In the genomic region with DNA sequence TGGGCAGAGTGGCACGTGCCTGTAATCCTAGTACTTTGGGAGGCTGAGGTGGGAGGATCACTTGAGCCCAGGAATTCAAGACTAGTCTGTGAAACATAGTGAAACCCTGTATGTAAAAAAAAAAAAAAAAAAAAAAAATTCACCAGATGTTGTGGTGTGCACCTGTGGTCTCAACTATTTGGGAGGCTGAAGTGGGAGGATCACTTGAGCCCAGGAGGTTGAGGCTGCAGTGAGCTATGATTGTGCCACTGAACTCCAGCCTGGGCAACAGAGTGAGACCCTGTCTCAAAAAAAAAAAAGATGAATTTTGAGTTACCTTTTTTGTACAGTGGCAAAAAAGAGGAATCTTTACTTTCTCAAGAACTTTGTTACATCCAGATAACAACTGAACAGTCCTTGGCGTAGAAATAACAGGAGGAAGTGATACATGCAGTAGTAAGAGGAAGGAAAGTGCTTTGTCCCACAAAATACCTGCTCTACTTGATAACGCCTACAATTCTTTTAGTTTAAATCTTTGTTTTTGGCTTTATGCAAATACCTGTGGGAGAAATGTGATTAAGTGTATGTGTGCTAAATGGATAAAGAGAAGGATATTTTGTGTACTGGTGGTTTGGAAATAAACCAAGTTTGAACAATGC, we compare ENCODE assay signal across 1 cellular context.
TF ChIP-seq lines count a peak whose summit lies in the region.

No MANE protein-coding gene starts in this region.

TF ChIP-seq in K562, 482 proteins besides CTCF, POLR2A, EP300 and RAD21:
- TF ChIP-seq KLF16 (IDR thresholded peaks at IDR 0.05) (no peak), TCF3 (CRISPR knock-in tag; IDR thresholded peaks at IDR 0.05) (peak; percentile 38), BCOR (IDR thresholded peaks at IDR 0.05) (0 out of 2 replicates have a peak, but pooled peaks have one; percentile 35), CBX2 (IDR thresholded peaks at IDR 0.05; ENCODE audit: insufficient read depth, low read length, poor library complexity, severe bottlenecking) (no peak), FOS (IDR thresholded peaks at IDR 0.05; ENCODE audit: extremely low read depth, insufficient read length) (no peak), HDAC2 (IDR thresholded peaks at IDR 0.05) (0 out of 2 replicates have a peak, but pooled peaks have one; percentile 25), SOX6 (IDR thresholded peaks at IDR 0.05) (peak; percentile 80; the same call in 1 of the 2 replicates), CC2D1A (IDR thresholded peaks at IDR 0.05) (peak; percentile 30; the same call in 1 of the 2 replicates), SMARCA5 (IDR thresholded peaks at IDR 0.05) (peak; percentile 54; the same call in 1 of the 2 replicates), HDAC3 (IDR thresholded peaks at IDR 0.05; ENCODE audit: borderline replicate concordance, partially characterized antibody) (no peak), DIDO1 (tag; IDR thresholded peaks at IDR 0.05; ENCODE audit: low read depth) (no peak), RCOR1 (IDR thresholded peaks at IDR 0.05; ENCODE audit: borderline replicate concordance in 1 of 2, low read depth in 2 of 2, low read length in 2 of 2) (peak in 1 of 2 experiments; percentile 34; a peak in 1 of 4 replicates), TEAD4 (IDR thresholded peaks at IDR 0.05; ENCODE audit: low read length) (peak; percentile 13; the same call in 1 of the 2 replicates), TEAD4 (CRISPR knock-in tag; IDR thresholded peaks at IDR 0.05; ENCODE audit: borderline replicate concordance) (no peak), SPI1 (IDR thresholded peaks at IDR 0.05; ENCODE audit: borderline replicate concordance, low read depth, low read length) (peak; percentile 13; the same call in 1 of the 2 replicates), ESRRA (IDR thresholded peaks at IDR 0.05; ENCODE audit: borderline replicate concordance, low read depth) (no peak), PHB (CRISPR knock-in tag; IDR thresholded peaks at IDR 0.05) (no peak), ZNF785 (CRISPR knock-in tag; IDR thresholded peaks at IDR 0.05) (no peak), GATAD2A (IDR thresholded peaks at IDR 0.05) (no peak), ARNT (IDR thresholded peaks at IDR 0.05) (no peak), ZBTB8A (IDR thresholded peaks at IDR 0.05; ENCODE audit: partially characterized antibody) (no peak), ARID1B (IDR thresholded peaks at IDR 0.05) (peak; percentile 31; the same call in 1 of the 2 replicates), BDP1 (IDR thresholded peaks at IDR 0.05; ENCODE audit: insufficient read depth, insufficient read length) (no peak), TAL1 (IDR thresholded peaks at IDR 0.05) (no peak), U2AF1 (optimal IDR thresholded peaks at IDR 0.05; ENCODE audit: low read depth, low read length) (no peak), ZNF121 (CRISPR knock-in tag; conservative IDR thresholded peaks at IDR 0.05) (peak; percentile 92)
- TF ChIP-seq, protein P1, sequence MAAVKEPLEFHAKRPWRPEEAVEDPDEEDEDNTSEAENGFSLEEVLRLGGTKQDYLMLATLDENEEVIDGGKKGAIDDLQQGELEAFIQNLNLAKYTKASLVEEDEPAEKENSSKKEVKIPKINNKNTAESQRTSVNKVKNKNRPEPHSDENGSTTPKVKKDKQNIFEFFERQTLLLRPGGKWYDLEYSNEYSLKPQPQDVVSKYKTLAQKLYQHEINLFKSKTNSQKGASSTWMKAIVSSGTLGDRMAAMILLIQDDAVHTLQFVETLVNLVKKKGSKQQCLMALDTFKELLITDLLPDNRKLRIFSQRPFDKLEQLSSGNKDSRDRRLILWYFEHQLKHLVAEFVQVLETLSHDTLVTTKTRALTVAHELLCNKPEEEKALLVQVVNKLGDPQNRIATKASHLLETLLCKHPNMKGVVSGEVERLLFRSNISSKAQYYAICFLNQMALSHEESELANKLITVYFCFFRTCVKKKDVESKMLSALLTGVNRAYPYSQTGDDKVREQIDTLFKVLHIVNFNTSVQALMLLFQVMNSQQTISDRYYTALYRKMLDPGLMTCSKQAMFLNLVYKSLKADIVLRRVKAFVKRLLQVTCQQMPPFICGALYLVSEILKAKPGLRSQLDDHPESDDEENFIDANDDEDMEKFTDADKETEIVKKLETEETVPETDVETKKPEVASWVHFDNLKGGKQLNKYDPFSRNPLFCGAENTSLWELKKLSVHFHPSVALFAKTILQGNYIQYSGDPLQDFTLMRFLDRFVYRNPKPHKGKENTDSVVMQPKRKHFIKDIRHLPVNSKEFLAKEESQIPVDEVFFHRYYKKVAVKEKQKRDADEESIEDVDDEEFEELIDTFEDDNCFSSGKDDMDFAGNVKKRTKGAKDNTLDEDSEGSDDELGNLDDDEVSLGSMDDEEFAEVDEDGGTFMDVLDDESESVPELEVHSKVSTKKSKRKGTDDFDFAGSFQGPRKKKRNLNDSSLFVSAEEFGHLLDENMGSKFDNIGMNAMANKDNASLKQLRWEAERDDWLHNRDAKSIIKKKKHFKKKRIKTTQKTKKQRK (IDR thresholded peaks at IDR 0.05; ENCODE audit: borderline replicate concordance, low read depth, low read length), result no peak
- TF ChIP-seq, protein P2, sequence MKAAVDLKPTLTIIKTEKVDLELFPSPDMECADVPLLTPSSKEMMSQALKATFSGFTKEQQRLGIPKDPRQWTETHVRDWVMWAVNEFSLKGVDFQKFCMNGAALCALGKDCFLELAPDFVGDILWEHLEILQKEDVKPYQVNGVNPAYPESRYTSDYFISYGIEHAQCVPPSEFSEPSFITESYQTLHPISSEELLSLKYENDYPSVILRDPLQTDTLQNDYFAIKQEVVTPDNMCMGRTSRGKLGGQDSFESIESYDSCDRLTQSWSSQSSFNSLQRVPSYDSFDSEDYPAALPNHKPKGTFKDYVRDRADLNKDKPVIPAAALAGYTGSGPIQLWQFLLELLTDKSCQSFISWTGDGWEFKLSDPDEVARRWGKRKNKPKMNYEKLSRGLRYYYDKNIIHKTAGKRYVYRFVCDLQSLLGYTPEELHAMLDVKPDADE (conservative IDR thresholded peaks at IDR 0.05; ENCODE audit: control insufficient read depth, low read depth, low read length), result no peak
- TF ChIP-seq, protein P3, sequence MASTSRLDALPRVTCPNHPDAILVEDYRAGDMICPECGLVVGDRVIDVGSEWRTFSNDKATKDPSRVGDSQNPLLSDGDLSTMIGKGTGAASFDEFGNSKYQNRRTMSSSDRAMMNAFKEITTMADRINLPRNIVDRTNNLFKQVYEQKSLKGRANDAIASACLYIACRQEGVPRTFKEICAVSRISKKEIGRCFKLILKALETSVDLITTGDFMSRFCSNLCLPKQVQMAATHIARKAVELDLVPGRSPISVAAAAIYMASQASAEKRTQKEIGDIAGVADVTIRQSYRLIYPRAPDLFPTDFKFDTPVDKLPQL (IDR thresholded peaks at IDR 0.05; ENCODE audit: extremely low read depth, insufficient read length), result no peak
- TF ChIP-seq, protein P4, sequence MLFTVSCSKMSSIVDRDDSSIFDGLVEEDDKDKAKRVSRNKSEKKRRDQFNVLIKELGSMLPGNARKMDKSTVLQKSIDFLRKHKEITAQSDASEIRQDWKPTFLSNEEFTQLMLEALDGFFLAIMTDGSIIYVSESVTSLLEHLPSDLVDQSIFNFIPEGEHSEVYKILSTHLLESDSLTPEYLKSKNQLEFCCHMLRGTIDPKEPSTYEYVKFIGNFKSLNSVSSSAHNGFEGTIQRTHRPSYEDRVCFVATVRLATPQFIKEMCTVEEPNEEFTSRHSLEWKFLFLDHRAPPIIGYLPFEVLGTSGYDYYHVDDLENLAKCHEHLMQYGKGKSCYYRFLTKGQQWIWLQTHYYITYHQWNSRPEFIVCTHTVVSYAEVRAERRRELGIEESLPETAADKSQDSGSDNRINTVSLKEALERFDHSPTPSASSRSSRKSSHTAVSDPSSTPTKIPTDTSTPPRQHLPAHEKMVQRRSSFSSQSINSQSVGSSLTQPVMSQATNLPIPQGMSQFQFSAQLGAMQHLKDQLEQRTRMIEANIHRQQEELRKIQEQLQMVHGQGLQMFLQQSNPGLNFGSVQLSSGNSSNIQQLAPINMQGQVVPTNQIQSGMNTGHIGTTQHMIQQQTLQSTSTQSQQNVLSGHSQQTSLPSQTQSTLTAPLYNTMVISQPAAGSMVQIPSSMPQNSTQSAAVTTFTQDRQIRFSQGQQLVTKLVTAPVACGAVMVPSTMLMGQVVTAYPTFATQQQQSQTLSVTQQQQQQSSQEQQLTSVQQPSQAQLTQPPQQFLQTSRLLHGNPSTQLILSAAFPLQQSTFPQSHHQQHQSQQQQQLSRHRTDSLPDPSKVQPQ (CRISPR knock-in tag; IDR thresholded peaks at IDR 0.05; ENCODE audit: borderline replicate concordance), result no peak
- TF ChIP-seq, protein P5, sequence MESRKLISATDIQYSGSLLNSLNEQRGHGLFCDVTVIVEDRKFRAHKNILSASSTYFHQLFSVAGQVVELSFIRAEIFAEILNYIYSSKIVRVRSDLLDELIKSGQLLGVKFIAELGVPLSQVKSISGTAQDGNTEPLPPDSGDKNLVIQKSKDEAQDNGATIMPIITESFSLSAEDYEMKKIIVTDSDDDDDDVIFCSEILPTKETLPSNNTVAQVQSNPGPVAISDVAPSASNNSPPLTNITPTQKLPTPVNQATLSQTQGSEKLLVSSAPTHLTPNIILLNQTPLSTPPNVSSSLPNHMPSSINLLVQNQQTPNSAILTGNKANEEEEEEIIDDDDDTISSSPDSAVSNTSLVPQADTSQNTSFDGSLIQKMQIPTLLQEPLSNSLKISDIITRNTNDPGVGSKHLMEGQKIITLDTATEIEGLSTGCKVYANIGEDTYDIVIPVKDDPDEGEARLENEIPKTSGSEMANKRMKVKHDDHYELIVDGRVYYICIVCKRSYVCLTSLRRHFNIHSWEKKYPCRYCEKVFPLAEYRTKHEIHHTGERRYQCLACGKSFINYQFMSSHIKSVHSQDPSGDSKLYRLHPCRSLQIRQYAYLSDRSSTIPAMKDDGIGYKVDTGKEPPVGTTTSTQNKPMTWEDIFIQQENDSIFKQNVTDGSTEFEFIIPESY (CRISPR knock-in tag; IDR thresholded peaks at IDR 0.05), result no peak
TF ChIP-seq in K562: peak in this region for 11.
